Comparison of ENCODE assay signal across 21 cellular contexts in the genomic region with DNA sequence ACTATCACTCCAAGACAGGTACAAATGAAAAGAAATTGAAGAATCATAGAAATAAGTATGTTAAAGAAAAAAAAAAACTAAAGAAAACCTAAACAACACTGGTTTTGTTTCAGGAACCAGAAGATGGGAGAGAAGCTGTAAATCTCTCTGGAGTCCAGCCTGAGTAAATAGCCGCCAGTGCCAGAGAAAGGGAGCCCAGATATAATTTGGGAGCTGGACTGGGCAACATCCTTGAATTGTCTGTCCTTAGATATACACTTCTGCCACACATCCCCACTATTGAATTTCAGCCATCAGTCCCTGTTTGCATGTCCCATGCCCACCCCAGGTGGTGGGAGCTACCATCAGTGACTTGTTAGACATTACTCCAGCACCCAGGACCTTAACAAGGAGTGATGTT.
"Had no signal": no experiment of that assay in that cellular context is flagged by ENCODE, and none has a peak within 500 bp of the region (broad histone marks: within the 10 kb centered on the region; RNA-seq: fewer than 3 reads in every experiment).

No MANE protein-coding gene starts in this region.

- H3K36me3 ChIP-seq: left ventricle myocardium inferior, pancreas, right lobe of liver, tibial nerve, uterus had no signal

- ATAC-seq: mucosa of descending colon; naive thymus-derived CD4-positive, alpha-beta T cell; natural killer cell treated with Interleukin-12 subunit alpha and Interleukin-12 subunit beta and Interleukin-15 and Interleukin-18, amount 100 ng/mL, for 72 hours; pancreas; psoas muscle; right lobe of liver; stimulated activated memory B cell treated with anti-CD40 and anti-IgM and Interleukin-4, amounts not matched to agents 10 μg/mL and 1 μg/mL and 100 μg/mL, for 72 hours; stimulated activated naive CD8-positive, alpha-beta T cell treated with anti-CD3 and anti-CD28 coated beads, Interleukin-15, amount 100 ng/mL, for 72 hours had no signal

- H3K27me3 ChIP-seq: pancreas, right lobe of liver, tibial nerve, uterus had no signal

- DNase-seq: islet precursor cell; left ventricle myocardium inferior; midbrain; mucosa of descending colon; naive thymus-derived CD4-positive, alpha-beta T cell; nucleus accumbens; pancreas; psoas muscle; right lobe of liver; stimulated activated CD4-positive, alpha-beta T cell treated with anti-CD3 and anti-CD28 coated beads, Interleukin-1b, Interleukin-23, amount 100 ng/mL, for 48 hours; stimulated activated CD4-positive, alpha-beta T cell treated with anti-CD3 and anti-CD28 coated beads, Interleukin-2, amount 100 ng/mL, for 48 hours; stimulated activated CD4-positive, alpha-beta T cell treated with anti-CD3 and anti-CD28 coated beads, Interleukin-4, amount 100 ng/mL, for 4 hours; stimulated activated CD8-positive, alpha-beta memory T cell treated with anti-CD3 and anti-CD28 coated beads, Interleukin-4, amount 100 ng/mL, for 48 hours; stimulated activated naive CD4-positive, alpha-beta T cell treated with Interleukin-2 at 50 U/mL for 16 hours; stimulated activated naive CD8-positive, alpha-beta T cell treated with anti-CD3 and anti-CD28 coated beads, Interleukin-15, amount 100 ng/mL, for 72 hours; substantia nigra; uterus had no signal

- H3K4me3 ChIP-seq: left ventricle myocardium inferior, mucosa of descending colon, pancreas, psoas muscle, right lobe of liver, smooth muscle cell, tibial nerve, uterus had no signal

- H3K9me3 ChIP-seq: left ventricle myocardium inferior, mucosa of descending colon, pancreas, psoas muscle, right lobe of liver, tibial nerve, uterus had no signal

- H3K4me1 ChIP-seq: pancreas, psoas muscle, right lobe of liver, tibial nerve, uterus had no signal

- H3K27ac ChIP-seq: left ventricle myocardium inferior, pancreas, psoas muscle, right lobe of liver, tibial nerve, uterus had no signal
